24 cellular contexts compared by ENCODE assay signal in the genomic region with DNA sequence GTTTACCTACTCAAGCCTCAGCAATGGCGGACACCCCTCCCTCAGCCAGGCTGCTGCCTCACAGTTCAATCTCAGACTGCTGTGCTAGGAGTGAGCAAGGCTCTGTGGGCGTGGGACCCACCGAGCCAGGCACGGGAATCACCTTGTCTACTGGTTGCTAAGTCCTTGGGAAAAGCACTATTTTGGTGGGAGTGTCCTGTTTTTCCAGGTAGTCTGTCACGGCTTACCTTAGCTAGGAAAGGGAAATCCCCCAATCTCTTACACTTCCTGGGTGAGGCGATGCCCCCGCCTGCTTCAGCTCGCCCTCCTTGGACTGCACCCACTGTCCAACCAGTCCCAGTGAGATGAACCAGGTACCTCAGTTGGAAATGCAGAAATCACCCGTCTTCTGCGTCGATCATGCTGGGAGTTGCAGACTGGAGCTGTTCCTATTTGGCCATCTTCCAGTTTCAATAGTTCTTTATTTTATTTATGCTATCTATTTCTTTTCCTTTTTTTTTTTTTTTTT. TPM values are rescaled to one million over a fixed set of nuclear protein-coding genes. Genes with fewer than 3 reads are reported as not detected.
"Had no signal": no experiment of that assay in that cellular context is flagged by ENCODE, and none has a peak within 500 bp of the region (broad histone marks: within the 10 kb centered on the region; RNA-seq: fewer than 3 reads in every experiment).

Gene HYAL4 (plus strand): TSS at position 458 of the 508 bp plus-strand sequence. CDS start 23,105 bp downstream, outside the sequence.

- H3K4me1 Mint-ChIP-seq: stimulated activated memory B cell treated with anti-CD40 and anti-IgM and Interleukin-4, amounts not matched to agents 10 μg/mL and 1 μg/mL and 100 μg/mL, for 72 hours had no signal

- H3K27ac Mint-ChIP-seq: activated T-cell treated with anti-CD3 and anti-CD28 coated beads, Interleukin-2, amount 50 U/mL, for 72 hours; natural killer cell treated with Interleukin-12 subunit alpha and Interleukin-12 subunit beta and Interleukin-15 and Interleukin-18, amount 100 ng/mL, for 72 hours; stimulated activated memory B cell treated with anti-CD40 and anti-IgM and Interleukin-4, amounts not matched to agents 10 μg/mL and 1 μg/mL and 100 μg/mL, for 72 hours; T-helper 1 cell treated with Interleukin-12 subunit alpha and Interleukin-12 subunit beta and Interleukin-4 antibody, amounts not matched to agents 30 μg/mL and 1 μg/mL, for 36 hours had no signal

- H3K9me3 ChIP-seq: ascending aorta, sigmoid colon, testis had no signal

- DNase-seq: activated CD4-positive, alpha-beta T cell treated with anti-CD3 and anti-CD28 coated beads, Interleukin-2, amount 50 U/mL, for 1 hour; activated CD8-positive, alpha-beta memory T cell treated with anti-CD3 and anti-CD28 coated beads, Interleukin-2, amount 50 U/mL, for 4 hours; activated effector memory CD4-positive, alpha-beta T cell treated with anti-CD3 and anti-CD28 coated beads, Interleukin-2, amount 50 U/mL, for 16 hours; activated naive CD4-positive, alpha-beta T cell treated with anti-CD3 and anti-CD28 coated beads, Interleukin-2, amount 50 U/mL, for 16 hours; activated T-cell treated with anti-CD3 and anti-CD28 coated beads, Interleukin-2, amount 50 U/mL, for 72 hours; dermis blood vessel endothelial cell; effector memory CD4-positive, alpha-beta T cell; heart left ventricle; kidney glomerular epithelial cell; mesendoderm; sigmoid colon; spleen; stimulated activated CD4-positive, alpha-beta T cell treated with anti-CD3 and anti-CD28 coated beads, Interleukin-4, amount 100 ng/mL, for 4 hours; testis had no signal

- H3K4me3 Mint-ChIP-seq: activated T-cell treated with anti-CD3 and anti-CD28 coated beads, Interleukin-2, amount 50 U/mL, for 72 hours; natural killer cell treated with Interleukin-12 subunit alpha and Interleukin-12 subunit beta and Interleukin-15 and Interleukin-18, amount 100 ng/mL, for 72 hours; stimulated activated memory B cell treated with anti-CD40 and anti-IgM and Interleukin-4, amounts not matched to agents 10 μg/mL and 1 μg/mL and 100 μg/mL, for 72 hours; T-helper 1 cell treated with Interleukin-12 subunit alpha and Interleukin-12 subunit beta and Interleukin-4 antibody, amounts not matched to agents 30 μg/mL and 1 μg/mL, for 36 hours had no signal

- H3K27ac ChIP-seq: ascending aorta, cardiac muscle cell, heart left ventricle, parathyroid adenoma, sigmoid colon, spleen, testis had no signal

- H3K9me3 Mint-ChIP-seq: activated T-cell treated with anti-CD3 and anti-CD28 coated beads, Interleukin-2, amount 50 U/mL, for 72 hours; stimulated activated memory B cell treated with anti-CD40 and anti-IgM and Interleukin-4, amounts not matched to agents 10 μg/mL and 1 μg/mL and 100 μg/mL, for 72 hours; T-helper 1 cell treated with Interleukin-12 subunit alpha and Interleukin-12 subunit beta and Interleukin-4 antibody, amounts not matched to agents 30 μg/mL and 1 μg/mL, for 36 hours had no signal

- ATAC-seq: activated CD4-positive, CD25-positive, alpha-beta regulatory T cell treated with anti-CD3 and anti-CD28 coated beads, Interleukin-2, amount 50 U/mL, for 24 hours; activated T-cell treated with anti-CD3 and anti-CD28 coated beads, Interleukin-2, amount 50 U/mL, for 72 hours; heart left ventricle; natural killer cell treated with Interleukin-12 subunit alpha and Interleukin-12 subunit beta and Interleukin-15 and Interleukin-18, amount 100 ng/mL, for 72 hours; stimulated activated memory B cell treated with anti-CD40 and anti-IgM and Interleukin-4, amounts not matched to agents 10 μg/mL and 1 μg/mL and 100 μg/mL, for 72 hours had no signal

- H3K4me1 ChIP-seq: ascending aorta, heart left ventricle, parathyroid adenoma, sigmoid colon, spleen, testis had no signal

- H3K4me3 ChIP-seq: ascending aorta, cardiac muscle cell, heart left ventricle, sigmoid colon, spleen, testis had no signal

- H3K27me3 ChIP-seq: ascending aorta, cardiac muscle cell, heart left ventricle, sigmoid colon, spleen, testis had no signal

- H3K36me3 Mint-ChIP-seq: natural killer cell treated with Interleukin-12 subunit alpha and Interleukin-12 subunit beta and Interleukin-15 and Interleukin-18, amount 100 ng/mL, for 72 hours; stimulated activated memory B cell treated with anti-CD40 and anti-IgM and Interleukin-4, amounts not matched to agents 10 μg/mL and 1 μg/mL and 100 μg/mL, for 72 hours had no signal

- H3K79me2 ChIP-seq: parathyroid adenoma had no signal

- H3K9ac ChIP-seq: parathyroid adenoma had no signal

- H2AFZ ChIP-seq: parathyroid adenoma had no signal

- H3K36me3 ChIP-seq: ascending aorta, cardiac muscle cell, heart left ventricle, sigmoid colon, spleen had no signal

- FAIRE-seq: frontal cortex had no signal

RNA-seq across cellular contexts. Expression of gene HYAL4, which starts in this region (rescaled TPM):
- total RNA-seq: ascending aorta; cardiac muscle cell; chondrocyte; dermis blood vessel endothelial cell; epithelial cell of proximal tubule; frontal cortex; natural killer cell treated with Interleukin-12 subunit alpha and Interleukin-12 subunit beta and Interleukin-15 and Interleukin-18, amount 100 ng/mL, for 72 hours; sigmoid colon had no signal
- polyA plus RNA-seq: cardiac muscle cell, heart left ventricle, spleen had no signal
